ENCODE assay signal across 10 cellular contexts in genomic region chr1:39116868-39117728, GRCh38.
DNase-seq lines count a peak whose midpoint lies in the region; ATAC-seq, FAIRE-seq and TF ChIP-seq lines count a peak whose summit lies in the region.
"Had no signal": no experiment of that assay in that cellular context is flagged by ENCODE, and none has a peak within 500 bp of the region (broad histone marks: within the 10 kb centered on the region; RNA-seq: fewer than 3 reads in every experiment).

No MANE protein-coding gene starts in this region.

- H2AFZ ChIP-seq in keratinocyte (ENCODE audit: control insufficient read depth, low read length): no peak overlapping the region

- H3K9me1 ChIP-seq in keratinocyte (ENCODE audit: control insufficient read depth, extremely low read depth, insufficient read depth, low read length): peaks cover 12% of the 10 kb centered on the region

- H3K27me3 ChIP-seq in adrenal gland: no peaks in the 10 kb centered on the region
- no peaks in the 10 kb centered on the region for H3K27me3 ChIP-seq in keratinocyte (ENCODE audit: control insufficient read depth, extremely low read depth, insufficient read depth, low read length)
- no peaks in the 10 kb centered on the region for H3K27me3 ChIP-seq in stomach smooth muscle (ENCODE audit: control insufficient read depth in 1 of 2, insufficient read depth in 2 of 2, low read length in 2 of 2)

- no peak for TF ChIP-seq CTCF in adrenal gland (IDR thresholded peaks at IDR 0.05)
- no peak for TF ChIP-seq CTCF in keratinocyte (optimal IDR thresholded peaks at IDR 0.05 in 1 of 3, IDR thresholded peaks at IDR 0.05 in 1 of 3, conservative IDR thresholded peaks at IDR 0.05 in 1 of 3; ENCODE audit: extremely low read depth in 1 of 3, insufficient read depth in 2 of 3, low read length in 3 of 3)

- H3K79me2 ChIP-seq in keratinocyte (ENCODE audit: control insufficient read depth, insufficient read depth, low read length): peaks cover 99% of the 10 kb centered on the region

- 45 to 60% (median 50%) methylated on average over 3 of the region's 3 CpGs for WGBS in adrenal gland, 4 donors

- H3K36me3 ChIP-seq in adrenal gland (replicated peaks in 1 of 2) (no peaks in the 10 kb centered on the region), keratinocyte (ENCODE audit: control insufficient read depth in 2 of 2, extremely low read depth in 1 of 2, insufficient read depth in 2 of 2, low read length in 2 of 2) (peaks cover 0 to 13% of the 10 kb centered on the region in 2 experiments), stomach smooth muscle (ENCODE audit: control insufficient read depth in 2 of 2, insufficient read depth in 2 of 2, low read length in 2 of 2) (no peaks in the 10 kb centered on the region)

- DNase-seq in LoVo (ENCODE audit: low spot score) (peak; percentile 87), adrenal gland (peak in 4 of 7 donors; percentile 41 to 56 (median 56)), keratinocyte (ENCODE audit: low read depth, low spot score) (no peak), NCI-H1048 (lab: John Stamatoyannopoulos, UW) (no peak)
- DNase-seq: activated effector memory CD4-positive, alpha-beta T cell treated with anti-CD3 and anti-CD28 coated beads, Interleukin-2, amount 50 U/mL, for 16 hours; GF-D8 had no signal

- H3K9me3 ChIP-seq in adrenal gland (replicated peaks in 1 of 3) (no peaks in the 10 kb centered on the region), keratinocyte (ENCODE audit: control insufficient read depth, low read depth, low read length) (no peaks in the 10 kb centered on the region), stomach smooth muscle (ENCODE audit: control insufficient read depth in 2 of 2, low read length in 2 of 2) (no peaks in the 10 kb centered on the region)

- H3K4me2 ChIP-seq in keratinocyte (ENCODE audit: control insufficient read depth, extremely low read depth, insufficient read depth, low read depth, low read length): peak overlapping the region; percentile 49

- intact Hi-C loops in adrenal gland (cut with DNase I): no loop called here

- TF ChIP-seq POLR2A in adrenal gland (IDR thresholded peaks at IDR 0.05): no peak

- H3K4me3 ChIP-seq in adrenal gland (no peak overlapping the region), keratinocyte (ENCODE audit: control insufficient read depth in 2 of 3, extremely low read depth in 1 of 3, insufficient read depth in 2 of 3, low read depth in 1 of 3, low read length in 3 of 3) (peak overlapping the region in 1 of 3 experiments; percentile 7), stomach smooth muscle (ENCODE audit: low read length in 2 of 2) (no peak overlapping the region)

- dilution Hi-C loops in keratinocyte (cut with MboI; ENCODE audit: extremely low pct_ligation_motif_present, low sequenced_read_pairs): no loop called here

- no peak for FAIRE-seq in keratinocyte (lab: Jason Lieb, UNC)

- H3K9ac ChIP-seq in keratinocyte (ENCODE audit: control insufficient read depth, extremely low read depth, insufficient read depth, low read length): no peak overlapping the region
- no peak overlapping the region for H3K9ac ChIP-seq in stomach smooth muscle (ENCODE audit: low read length in 2 of 2)

- H4K20me1 ChIP-seq in keratinocyte (ENCODE audit: control insufficient read depth, extremely low read depth, insufficient read depth, low read length): peaks cover 36% of the 10 kb centered on the region

- no peak for ATAC-seq in HG02588 (IDR thresholded peaks at IDR 0.05; ENCODE audit: unreplicated experiment)
- no peak for ATAC-seq in HG03342 (IDR thresholded peaks at IDR 0.05; ENCODE audit: unreplicated experiment)
- no peak for ATAC-seq in GM21737 (IDR thresholded peaks at IDR 0.05; ENCODE audit: unreplicated experiment)

- H3K27ac ChIP-seq in adrenal gland: peak overlapping the region in 2 of 5 donors; percentile 4 to 31
- H3K27ac ChIP-seq in keratinocyte (ENCODE audit: control insufficient read depth, insufficient read depth, low read length): peak overlapping the region; percentile 54
- H3K27ac ChIP-seq in stomach smooth muscle (ENCODE audit: low read length): peak overlapping the region; percentile 25

- H3K4me1 ChIP-seq in adrenal gland (replicated peaks in 1 of 2) (peaks cover 28 to 38% of the 10 kb centered on the region in 2 donors), keratinocyte (ENCODE audit: control insufficient read depth, extremely low read depth, insufficient read depth, low read length) (peaks cover 63% of the 10 kb centered on the region), stomach smooth muscle (ENCODE audit: control insufficient read depth, insufficient read depth, low read length) (peaks cover 41% of the 10 kb centered on the region)

Comparison
In these comparisons a context has a peak if more than half of its experiments do, and no peak if none do; other contexts are left out.
1. DNase-seq: peak in LoVo (single experiment) and adrenal gland (4 of 7); none in keratinocyte (single experiment) and NCI-H1048 (single experiment).